Comparison of ENCODE assay signal across 1 cellular context in genomic region chr11:1348748-1349073, GRCh38.
TF ChIP-seq lines count a peak whose summit lies in the region.

No MANE protein-coding gene starts in this region.

TF ChIP-seq in GM23338, 12 proteins besides CTCF, POLR2A, EP300 and RAD21 (continued from another document):
- TF ChIP-seq, protein P1, sequence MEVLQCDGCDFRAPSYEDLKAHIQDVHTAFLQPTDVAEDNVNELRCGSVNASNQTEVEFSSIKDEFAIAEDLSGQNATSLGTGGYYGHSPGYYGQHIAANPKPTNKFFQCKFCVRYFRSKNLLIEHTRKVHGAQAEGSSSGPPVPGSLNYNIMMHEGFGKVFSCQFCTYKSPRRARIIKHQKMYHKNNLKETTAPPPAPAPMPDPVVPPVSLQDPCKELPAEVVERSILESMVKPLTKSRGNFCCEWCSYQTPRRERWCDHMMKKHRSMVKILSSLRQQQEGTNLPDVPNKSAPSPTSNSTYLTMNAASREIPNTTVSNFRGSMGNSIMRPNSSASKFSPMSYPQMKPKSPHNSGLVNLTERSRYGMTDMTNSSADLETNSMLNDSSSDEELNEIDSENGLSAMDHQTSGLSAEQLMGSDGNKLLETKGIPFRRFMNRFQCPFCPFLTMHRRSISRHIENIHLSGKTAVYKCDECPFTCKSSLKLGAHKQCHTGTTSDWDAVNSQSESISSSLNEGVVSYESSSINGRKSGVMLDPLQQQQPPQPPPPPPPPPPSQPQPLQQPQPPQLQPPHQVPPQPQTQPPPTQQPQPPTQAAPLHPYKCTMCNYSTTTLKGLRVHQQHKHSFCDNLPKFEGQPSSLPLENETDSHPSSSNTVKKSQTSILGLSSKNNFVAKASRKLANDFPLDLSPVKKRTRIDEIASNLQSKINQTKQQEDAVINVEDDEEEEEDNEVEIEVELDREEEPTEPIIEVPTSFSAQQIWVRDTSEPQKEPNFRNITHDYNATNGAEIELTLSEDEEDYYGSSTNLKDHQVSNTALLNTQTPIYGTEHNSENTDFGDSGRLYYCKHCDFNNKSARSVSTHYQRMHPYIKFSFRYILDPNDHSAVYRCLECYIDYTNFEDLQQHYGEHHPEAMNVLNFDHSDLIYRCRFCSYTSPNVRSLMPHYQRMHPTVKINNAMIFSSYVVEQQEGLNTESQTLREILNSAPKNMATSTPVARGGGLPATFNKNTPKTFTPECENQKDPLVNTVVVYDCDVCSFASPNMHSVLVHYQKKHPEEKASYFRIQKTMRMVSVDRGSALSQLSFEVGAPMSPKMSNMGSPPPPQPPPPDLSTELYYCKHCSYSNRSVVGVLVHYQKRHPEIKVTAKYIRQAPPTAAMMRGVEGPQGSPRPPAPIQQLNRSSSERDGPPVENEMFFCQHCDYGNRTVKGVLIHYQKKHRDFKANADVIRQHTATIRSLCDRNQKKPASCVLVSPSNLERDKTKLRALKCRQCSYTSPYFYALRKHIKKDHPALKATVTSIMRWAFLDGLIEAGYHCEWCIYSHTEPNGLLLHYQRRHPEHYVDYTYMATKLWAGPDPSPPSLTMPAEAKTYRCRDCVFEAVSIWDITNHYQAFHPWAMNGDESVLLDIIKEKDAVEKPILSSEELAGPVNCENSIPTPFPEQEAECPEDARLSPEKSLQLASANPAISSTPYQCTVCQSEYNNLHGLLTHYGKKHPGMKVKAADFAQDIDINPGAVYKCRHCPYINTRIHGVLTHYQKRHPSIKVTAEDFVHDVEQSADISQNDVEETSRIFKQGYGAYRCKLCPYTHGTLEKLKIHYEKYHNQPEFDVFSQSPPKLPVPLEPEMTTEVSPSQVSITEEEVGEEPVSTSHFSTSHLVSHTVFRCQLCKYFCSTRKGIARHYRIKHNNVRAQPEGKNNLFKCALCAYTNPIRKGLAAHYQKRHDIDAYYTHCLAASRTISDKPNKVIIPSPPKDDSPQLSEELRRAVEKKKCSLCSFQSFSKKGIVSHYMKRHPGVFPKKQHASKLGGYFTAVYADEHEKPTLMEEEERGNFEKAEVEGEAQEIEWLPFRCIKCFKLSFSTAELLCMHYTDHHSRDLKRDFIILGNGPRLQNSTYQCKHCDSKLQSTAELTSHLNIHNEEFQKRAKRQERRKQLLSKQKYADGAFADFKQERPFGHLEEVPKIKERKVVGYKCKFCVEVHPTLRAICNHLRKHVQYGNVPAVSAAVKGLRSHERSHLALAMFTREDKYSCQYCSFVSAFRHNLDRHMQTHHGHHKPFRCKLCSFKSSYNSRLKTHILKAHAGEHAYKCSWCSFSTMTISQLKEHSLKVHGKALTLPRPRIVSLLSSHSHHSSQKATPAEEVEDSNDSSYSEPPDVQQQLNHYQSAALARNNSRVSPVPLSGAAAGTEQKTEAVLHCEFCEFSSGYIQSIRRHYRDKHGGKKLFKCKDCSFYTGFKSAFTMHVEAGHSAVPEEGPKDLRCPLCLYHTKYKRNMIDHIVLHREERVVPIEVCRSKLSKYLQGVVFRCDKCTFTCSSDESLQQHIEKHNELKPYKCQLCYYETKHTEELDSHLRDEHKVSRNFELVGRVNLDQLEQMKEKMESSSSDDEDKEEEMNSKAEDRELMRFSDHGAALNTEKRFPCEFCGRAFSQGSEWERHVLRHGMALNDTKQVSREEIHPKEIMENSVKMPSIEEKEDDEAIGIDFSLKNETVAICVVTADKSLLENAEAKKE (CRISPR knock-in tag; IDR thresholded peaks at IDR 0.05): no peak
- TF ChIP-seq, protein P2, sequence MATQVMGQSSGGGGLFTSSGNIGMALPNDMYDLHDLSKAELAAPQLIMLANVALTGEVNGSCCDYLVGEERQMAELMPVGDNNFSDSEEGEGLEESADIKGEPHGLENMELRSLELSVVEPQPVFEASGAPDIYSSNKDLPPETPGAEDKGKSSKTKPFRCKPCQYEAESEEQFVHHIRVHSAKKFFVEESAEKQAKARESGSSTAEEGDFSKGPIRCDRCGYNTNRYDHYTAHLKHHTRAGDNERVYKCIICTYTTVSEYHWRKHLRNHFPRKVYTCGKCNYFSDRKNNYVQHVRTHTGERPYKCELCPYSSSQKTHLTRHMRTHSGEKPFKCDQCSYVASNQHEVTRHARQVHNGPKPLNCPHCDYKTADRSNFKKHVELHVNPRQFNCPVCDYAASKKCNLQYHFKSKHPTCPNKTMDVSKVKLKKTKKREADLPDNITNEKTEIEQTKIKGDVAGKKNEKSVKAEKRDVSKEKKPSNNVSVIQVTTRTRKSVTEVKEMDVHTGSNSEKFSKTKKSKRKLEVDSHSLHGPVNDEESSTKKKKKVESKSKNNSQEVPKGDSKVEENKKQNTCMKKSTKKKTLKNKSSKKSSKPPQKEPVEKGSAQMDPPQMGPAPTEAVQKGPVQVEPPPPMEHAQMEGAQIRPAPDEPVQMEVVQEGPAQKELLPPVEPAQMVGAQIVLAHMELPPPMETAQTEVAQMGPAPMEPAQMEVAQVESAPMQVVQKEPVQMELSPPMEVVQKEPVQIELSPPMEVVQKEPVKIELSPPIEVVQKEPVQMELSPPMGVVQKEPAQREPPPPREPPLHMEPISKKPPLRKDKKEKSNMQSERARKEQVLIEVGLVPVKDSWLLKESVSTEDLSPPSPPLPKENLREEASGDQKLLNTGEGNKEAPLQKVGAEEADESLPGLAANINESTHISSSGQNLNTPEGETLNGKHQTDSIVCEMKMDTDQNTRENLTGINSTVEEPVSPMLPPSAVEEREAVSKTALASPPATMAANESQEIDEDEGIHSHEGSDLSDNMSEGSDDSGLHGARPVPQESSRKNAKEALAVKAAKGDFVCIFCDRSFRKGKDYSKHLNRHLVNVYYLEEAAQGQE (IDR thresholded peaks at IDR 0.05; ENCODE audit: unreplicated experiment): no peak
- TF ChIP-seq ZNF114 (CRISPR knock-in tag; IDR thresholded peaks at IDR 0.05) (no peak), NANOG (IDR thresholded peaks at IDR 0.05; ENCODE audit: borderline replicate concordance) (no peak), STAT1 (IDR thresholded peaks at IDR 0.05; ENCODE audit: unreplicated experiment) (no peak), CREB1 (CRISPR knock-in tag; IDR thresholded peaks at IDR 0.05; ENCODE audit: low read depth) (no peak), ZNF331 (CRISPR knock-in tag; IDR thresholded peaks at IDR 0.05; ENCODE audit: low read depth) (no peak), JUNB (IDR thresholded peaks at IDR 0.05; ENCODE audit: unreplicated experiment) (no peak), EZH2 (IDR thresholded peaks at IDR 0.05; ENCODE audit: low read depth, unreplicated experiment) (no peak), EZH2phosphoT487 (IDR thresholded peaks at IDR 0.05; ENCODE audit: unreplicated experiment) (no peak)
- TF ChIP-seq, protein P3, sequence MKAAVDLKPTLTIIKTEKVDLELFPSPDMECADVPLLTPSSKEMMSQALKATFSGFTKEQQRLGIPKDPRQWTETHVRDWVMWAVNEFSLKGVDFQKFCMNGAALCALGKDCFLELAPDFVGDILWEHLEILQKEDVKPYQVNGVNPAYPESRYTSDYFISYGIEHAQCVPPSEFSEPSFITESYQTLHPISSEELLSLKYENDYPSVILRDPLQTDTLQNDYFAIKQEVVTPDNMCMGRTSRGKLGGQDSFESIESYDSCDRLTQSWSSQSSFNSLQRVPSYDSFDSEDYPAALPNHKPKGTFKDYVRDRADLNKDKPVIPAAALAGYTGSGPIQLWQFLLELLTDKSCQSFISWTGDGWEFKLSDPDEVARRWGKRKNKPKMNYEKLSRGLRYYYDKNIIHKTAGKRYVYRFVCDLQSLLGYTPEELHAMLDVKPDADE (IDR thresholded peaks at IDR 0.05): no peak
TF ChIP-seq in GM23338: peak in this region for 0.
